ENCODE assay signal across 12 cellular contexts in genomic region chr5:102762828-102763227, GRCh38. TPM values are rescaled to one million over a fixed set of nuclear protein-coding genes. Genes with fewer than 3 reads are reported as not detected.
A peak's percentile ranks its signal among the peaks of the same experiment; 100 is the strongest.
DNase-seq lines count a peak whose midpoint lies in the region; ATAC-seq, FAIRE-seq and TF ChIP-seq lines count a peak whose summit lies in the region.
"Had no signal": no experiment of that assay in that cellular context is flagged by ENCODE, and none has a peak within 500 bp of the region (broad histone marks: within the 10 kb centered on the region; RNA-seq: fewer than 3 reads in every experiment).

No MANE protein-coding gene starts in this region.

- H3K79me2 ChIP-seq in HCT116 (ENCODE audit: insufficient read depth, low read length) = peaks cover 89% of the 10 kb centered on the region

- POLR2A ChIA-PET in HCT116 (lab: Charles Lee) = no interaction called here

- no TSS peak for BruUV-seq in HCT116 (replicated peaks; lab: Mats Ljungman, UMichigan)

- no peaks in the 10 kb centered on the region for H3K9me3 Mint-ChIP-seq in activated naive CD8-positive, alpha-beta T cell treated with anti-CD3 and anti-CD28 coated beads for 36 hours

- H3K9me3 ChIP-seq in HCT116 (ENCODE audit: control insufficient read depth in 1 of 2, insufficient read depth in 1 of 2, low read depth in 1 of 2, low read length in 2 of 2) (no peaks in the 10 kb centered on the region), pancreas (no peaks in the 10 kb centered on the region), neuronal stem cell (replicated peaks in 1 of 2; ENCODE audit: control insufficient read depth in 2 of 2, insufficient read depth in 1 of 2, low read depth in 1 of 2, low read length in 2 of 2) (peaks cover 0 to 6% of the 10 kb centered on the region in 2 donors)

- H3K79me1 ChIP-seq in neuronal stem cell (ENCODE audit: low read depth, low read length) = no peaks in the 10 kb centered on the region

- H3K27me3 ChIP-seq in HCT116 (ENCODE audit: insufficient read depth, low read length) (no peaks in the 10 kb centered on the region), pancreas (no peaks in the 10 kb centered on the region), neuronal stem cell (ENCODE audit: control insufficient read depth in 3 of 3, insufficient read depth in 3 of 3, low read depth in 1 of 3, low read length in 3 of 3) (no peaks in the 10 kb centered on the region)

- no peak overlapping the region for H2BK5ac ChIP-seq in neuronal stem cell (ENCODE audit: low read length)

- RAD21 ChIA-PET in HCT116 (lab: Charles Lee; ENCODE audit: low non-redundant PET in 1 of 2, low total read pairs in 2 of 2, uncharacterized antibody in 2 of 2, unreplicated experiment in 2 of 2) = no interaction called here

- WGBS in pancreas, 2 donors = 36 to 50% methylated on average over 1 of the region's 1 CpG
- no CpG with 5 or more reads among the region's 1 CpG for WGBS in neuronal stem cell (ENCODE audit: extremely low coverage in 2 of 2, insufficient read length in 2 of 2, insufficient replicate concordance in 1 of 2), 2 donors

- no peak overlapping the region for H3K14ac ChIP-seq in neuronal stem cell (ENCODE audit: low read length)

- no peak overlapping the region for H3K23ac ChIP-seq in neuronal stem cell (ENCODE audit: low read depth, low read length, poor library complexity)

- CTCF ChIA-PET in HCT116 (lab: Charles Lee) = no interaction called here

- TF ChIP-seq RAD21 in HCT116 (IDR thresholded peaks at IDR 0.05; ENCODE audit: low read depth) = no peak

- peak overlapping the region; percentile 60 for H3K4me3 Mint-ChIP-seq in activated naive CD8-positive, alpha-beta T cell treated with anti-CD3 and anti-CD28 coated beads for 36 hours

- no peak overlapping the region for H4K8ac ChIP-seq in neuronal stem cell (ENCODE audit: low read depth, low read length)

- H3K4me1 Mint-ChIP-seq in activated naive CD8-positive, alpha-beta T cell treated with anti-CD3 and anti-CD28 coated beads for 36 hours = peaks cover 79% of the 10 kb centered on the region

- H3K4me1 ChIP-seq in HCT116 (ENCODE audit: control insufficient read depth in 1 of 2, insufficient read depth in 2 of 2, low read length in 2 of 2) (peaks cover 27 to 43% of the 10 kb centered on the region in 2 experiments), pancreas (peaks cover 0 to 17% (median 0%) of the 10 kb centered on the region in 3 donors), neuronal stem cell (ENCODE audit: control insufficient read depth in 2 of 2, insufficient read depth in 1 of 2, low read depth in 1 of 2, low read length in 2 of 2) (peaks cover 11 to 36% of the 10 kb centered on the region in 2 donors)

- intact Hi-C loops in HCT116 (cut with micrococcal nuclease) (no loop called here), pancreas (cut with DNase I) (no loop called here)

- no peak overlapping the region for H3K18ac ChIP-seq in neuronal stem cell (ENCODE audit: low read length)

- no peak overlapping the region for H3K4me3 ChIP-seq in HCT116 (replicated peaks in 1 of 2; ENCODE audit: low read depth in 1 of 2, low read length in 2 of 2)
- no peak overlapping the region for H3K4me3 ChIP-seq in pancreas
- no peak overlapping the region for H3K4me3 ChIP-seq in neuronal stem cell (ENCODE audit: low read length in 2 of 2)

- ATAC-seq in HCT116 = no peak
- ATAC-seq in pancreas = peak in 3 of 4 donors; percentile 17 to 29 (median 26)

- peaks cover 43% of the 10 kb centered on the region for H3K36me3 Mint-ChIP-seq in activated naive CD8-positive, alpha-beta T cell treated with anti-CD3 and anti-CD28 coated beads for 36 hours

- H3K36me3 ChIP-seq in HCT116 (ENCODE audit: control insufficient read depth in 1 of 2, insufficient read depth in 2 of 2, low read length in 2 of 2) (no peaks in the 10 kb centered on the region), pancreas (no peaks in the 10 kb centered on the region), neuronal stem cell (replicated peaks in 1 of 2; ENCODE audit: control insufficient read depth in 2 of 2, insufficient read depth in 2 of 2, low read length in 2 of 2) (no peaks in the 10 kb centered on the region)

- DNase-seq in NCI-H345 (lab: John Stamatoyannopoulos, UW) (peak; percentile 32), NCI-H345 treated with DMSO at 0.1 percent for 48 hours (lab: John Stamatoyannopoulos, UW; ENCODE audit: unreplicated experiment) (no peak), HCT116 (ENCODE audit: low read depth, low spot score) (no peak), pancreas (no peak), hypothalamus (lab: John Stamatoyannopoulos, UW) (no peak), neuronal stem cell (ENCODE audit: low spot score) (no peak), RKO (ENCODE audit: low spot score) (no peak)
- no peak for DNase-seq in activated naive CD8-positive, alpha-beta T cell treated with anti-CD3 and anti-CD28 coated beads for 36 hours
- DNase-seq: 8988T; hippocampal formation; NCI-H1105 treated with DMSO at 0.1 percent for 48 hours; stimulated activated CD4-positive, alpha-beta T cell treated with anti-CD3 and anti-CD28 coated beads, Interleukin-4, amount 100 ng/mL, for 4 hours had no signal

- H3K27ac ChIP-seq in HCT116 (ENCODE audit: low read depth, low read length) (no peak overlapping the region; the same call in 1 of the 2 replicates), pancreas (no peak overlapping the region), neuronal stem cell (replicated peaks; ENCODE audit: low read length) (no peak overlapping the region)

- TF ChIP-seq POLR2A in HCT116 (IDR thresholded peaks at IDR 0.05; ENCODE audit: borderline replicate concordance, extremely low read depth, insufficient read depth, insufficient read length) = no peak

- H2AFZ ChIP-seq in HCT116 (ENCODE audit: low read depth, low read length, poor library complexity, severe bottlenecking) (no peak overlapping the region), neuronal stem cell (ENCODE audit: low read length) (no peak overlapping the region)

- H3K9me2 ChIP-seq in HCT116 (ENCODE audit: insufficient read depth) = no peaks in the 10 kb centered on the region

- FAIRE-seq in pancreas (lab: Jason Lieb, UNC) = no peak

- no peak overlapping the region for H3K4ac ChIP-seq in neuronal stem cell (ENCODE audit: low read length)

- H2BK12ac ChIP-seq in neuronal stem cell (ENCODE audit: low read length) = no peak overlapping the region

- H3K27ac Mint-ChIP-seq in activated naive CD8-positive, alpha-beta T cell treated with anti-CD3 and anti-CD28 coated beads for 36 hours = peak overlapping the region; percentile 86

- H2AK5ac ChIP-seq in neuronal stem cell (ENCODE audit: low read depth, low read length) = no peak overlapping the region

- no peak overlapping the region for H2BK15ac ChIP-seq in neuronal stem cell (ENCODE audit: low read length)

- H3K9ac ChIP-seq in HCT116 (ENCODE audit: low read length) = 0 out of 2 replicates have a peak overlapping the region, but pooled peaks have one; percentile 32
- no peak overlapping the region for H3K9ac ChIP-seq in neuronal stem cell (ENCODE audit: low read depth, low read length, poor library complexity)

- no peak overlapping the region for H4K91ac ChIP-seq in neuronal stem cell (ENCODE audit: low read depth, low read length, poor library complexity)

- H2BK120ac ChIP-seq in neuronal stem cell (ENCODE audit: low read depth, low read length) = no peak overlapping the region

- H4K20me1 ChIP-seq in HCT116 (ENCODE audit: insufficient read depth) = no peaks in the 10 kb centered on the region

- peak overlapping the region; percentile 65 for H3K4me2 ChIP-seq in HCT116 (ENCODE audit: low read length)
- H3K4me2 ChIP-seq in neuronal stem cell (ENCODE audit: insufficient read depth, low read length, poor library complexity, severe bottlenecking) = no peak overlapping the region

- TF ChIP-seq CTCF in HCT116 (IDR thresholded peaks at IDR 0.05 in 2 of 3, conservative IDR thresholded peaks at IDR 0.05 in 1 of 3; ENCODE audit: borderline replicate concordance in 1 of 3, insufficient read depth in 1 of 3, low read depth in 2 of 3, low read length in 2 of 3) (no peak), pancreas (IDR thresholded peaks at IDR 0.05) (no peak)

- no peaks in the 10 kb centered on the region for H3K27me3 Mint-ChIP-seq in activated naive CD8-positive, alpha-beta T cell treated with anti-CD3 and anti-CD28 coated beads for 36 hours

TF ChIP-seq in HCT116, 20 proteins besides CTCF, POLR2A, EP300 and RAD21 (continues in another document):
- TF ChIP-seq SRF (IDR thresholded peaks at IDR 0.05; ENCODE audit: low read depth) = no peak
- TF ChIP-seq TCF7L2 (IDR thresholded peaks at IDR 0.05; ENCODE audit: borderline replicate concordance, extremely low read depth, insufficient read depth, insufficient read length) = no peak
- TF ChIP-seq SIN3A (IDR thresholded peaks at IDR 0.05; ENCODE audit: low read depth) = no peak
- TF ChIP-seq JUND (IDR thresholded peaks at IDR 0.05) = no peak
- no peak for TF ChIP-seq ZBTB33 (IDR thresholded peaks at IDR 0.05; ENCODE audit: extremely low read depth, insufficient replicate concordance, low read length)
- no peak for TF ChIP-seq EGR1 (IDR thresholded peaks at IDR 0.05; ENCODE audit: low read depth)
- no peak for TF ChIP-seq YY1 (IDR thresholded peaks at IDR 0.05; ENCODE audit: extremely low read depth, insufficient replicate concordance, low read depth, low read length)

RNA-seq across cellular contexts. Expression of gene PAM, which starts 7.7 kb away (rescaled TPM):
- 257 TPM for total RNA-seq in HCT116 (2021; ENCODE audit: unreplicated experiment)
- polyA plus RNA-seq in HCT116 (2012) = 115 and 142 TPM in 2 replicates
- total RNA-seq in activated naive CD8-positive, alpha-beta T cell treated with anti-CD3 and anti-CD28 coated beads for 36 hours = 10 to 100 TPM; 42.0 to 54.0 TPM
- 100 to 1,000 TPM in 2 of 6 donors, 10 to 100 TPM in 4; 47.0 to 193 (median 75.3) TPM for total RNA-seq in pancreas
- polyA plus RNA-seq in pancreas = 100 to 1,000 TPM in 1 of 2 donors, 10 to 100 TPM in 1; 93.3 to 242 TPM
- 64.4 TPM for polyA plus RNA-seq in neuronal stem cell (2013, experiment 1 of 2)
- polyA plus RNA-seq in neuronal stem cell (2013, experiment 2 of 2) = 66.9 TPM
